11 cellular contexts compared by ENCODE assay signal in genomic region chr15:44034933-44035624, GRCh38.
DNase-seq lines count a peak whose midpoint lies in the region; ATAC-seq and TF ChIP-seq lines count a peak whose summit lies in the region.
"Had no signal": no experiment of that assay in that cellular context is flagged by ENCODE, and none has a peak within 500 bp of the region (broad histone marks: within the 10 kb centered on the region; RNA-seq: fewer than 3 reads in every experiment).

No MANE protein-coding gene starts in this region.

- H3K79me1 ChIP-seq in mesendoderm (ENCODE audit: low read length) = no peaks in the 10 kb centered on the region

- no peak overlapping the region for H3K23ac ChIP-seq in mesendoderm (ENCODE audit: low read length)

- POLR2A ChIA-PET in AG04450 (lab: Yijun Ruan, JAX) (no interaction called here), HEK293T (lab: Yijun Ruan, JAX) (no interaction called here)

- CTCF ChIA-PET in AG04450 (lab: Charles Lee) (no interaction called here), HEK293T (lab: Yijun Ruan, JAX) (no interaction called here)

- no peak for ATAC-seq in GM18520 (IDR thresholded peaks at IDR 0.05; ENCODE audit: unreplicated experiment)
- ATAC-seq: naive thymus-derived CD4-positive, alpha-beta T cell; upper lobe of right lung had no signal

- H2AK5ac ChIP-seq in mesendoderm (ENCODE audit: low read length) = no peak overlapping the region

- H3K27me3 ChIP-seq in AG04450 (ENCODE audit: control insufficient read depth, insufficient read depth, low read length) (no peaks in the 10 kb centered on the region), MG63 (no peaks in the 10 kb centered on the region), mesendoderm (ENCODE audit: insufficient read depth, low read length, poor library complexity) (no peaks in the 10 kb centered on the region)
- H3K27me3 ChIP-seq: upper lobe of right lung had no signal

- no peak overlapping the region for H2BK15ac ChIP-seq in mesendoderm (replicated peaks; ENCODE audit: low read depth)

- no peak overlapping the region for H3K4ac ChIP-seq in mesendoderm (ENCODE audit: low read depth, low read length)

- H3K4me3 ChIP-seq in AG04450 (ENCODE audit: low read depth, low read length) (no peak overlapping the region), MG63 (no peak overlapping the region), mesendoderm (ENCODE audit: low read length) (no peak overlapping the region)
- H3K4me3 ChIP-seq: upper lobe of right lung had no signal

- no CpG with 5 or more reads among the region's 3 CpGs for WGBS in mesendoderm (ENCODE audit: extremely low coverage, insufficient coverage, low lambda C conversion rate)

- no peaks in the 10 kb centered on the region for H3K79me2 ChIP-seq in mesendoderm (ENCODE audit: control insufficient read depth, insufficient read depth, low read length)

- H3K4me2 ChIP-seq in mesendoderm (ENCODE audit: low read length) = no peak overlapping the region

- H4K8ac ChIP-seq in mesendoderm (ENCODE audit: low read depth, low read length) = no peak overlapping the region

- no peaks in the 10 kb centered on the region for H3K4me1 ChIP-seq in mesendoderm (ENCODE audit: control insufficient read depth, low read depth, low read length)
- H3K4me1 ChIP-seq: upper lobe of right lung had no signal

- no peak overlapping the region for H2BK5ac ChIP-seq in mesendoderm (ENCODE audit: low read length)

- no peak overlapping the region for H3K18ac ChIP-seq in mesendoderm (ENCODE audit: low read length)

- H3K56ac ChIP-seq in mesendoderm (ENCODE audit: low read length) = no peak overlapping the region

- H3K36me3 ChIP-seq in MG63 = no peaks in the 10 kb centered on the region
- no peaks in the 10 kb centered on the region for H3K36me3 ChIP-seq in mesendoderm (ENCODE audit: control insufficient read depth, insufficient read depth, low read length)
- H3K36me3 ChIP-seq: upper lobe of right lung had no signal

- DNase-seq in AG04450 (ENCODE audit: low read depth, low spot score) (peak; percentile 27), MG63 (peak; percentile 72), cerebellar cortex (ENCODE audit: low spot score) (peak; percentile 75), iris pigment epithelial cell (ENCODE audit: low read depth) (peak; percentile 72), Kasumi-1 (lab: John Stamatoyannopoulos, UW) (no peak), HEK293T (ENCODE audit: extremely low spot score) (no peak), mesendoderm (no peak)
- DNase-seq: activated CD4-positive, alpha-beta memory T cell treated with anti-CD3 and anti-CD28 coated beads for 36 hours; naive thymus-derived CD4-positive, alpha-beta T cell; upper lobe of right lung had no signal

- no peak for TF ChIP-seq CTCF in AG04450 (IDR thresholded peaks at IDR 0.05; ENCODE audit: low read depth, low read length)

- H3K9me3 ChIP-seq in AG04450 (ENCODE audit: control insufficient read depth, insufficient read depth, low read length) (no peaks in the 10 kb centered on the region), MG63 (peaks cover 7% of the 10 kb centered on the region)
- H3K9me3 ChIP-seq: upper lobe of right lung had no signal

- no peak overlapping the region for H2BK120ac ChIP-seq in mesendoderm (ENCODE audit: low read depth, low read length)

- no peak overlapping the region for H4K5ac ChIP-seq in mesendoderm (ENCODE audit: low read length)

- H3K27ac ChIP-seq in AG04450 (ENCODE audit: low read depth, low read length) = no peak overlapping the region
- no peak overlapping the region for H3K27ac ChIP-seq in mesendoderm (ENCODE audit: low read depth, low read length)
- H3K27ac ChIP-seq: upper lobe of right lung had no signal

- no peak overlapping the region for H3K9ac ChIP-seq in mesendoderm (ENCODE audit: low read length)

TF ChIP-seq in HEK293T, 16 proteins besides CTCF, POLR2A, EP300 and RAD21:
- TF ChIP-seq ZNF384 (IDR thresholded peaks at IDR 0.05) (no peak), BHLHE40 (IDR thresholded peaks at IDR 0.05; ENCODE audit: borderline replicate concordance) (no peak), LEF1 (IDR thresholded peaks at IDR 0.05; ENCODE audit: borderline replicate concordance) (no peak), SUZ12 (IDR thresholded peaks at IDR 0.05) (no peak), ELF4 (IDR thresholded peaks at IDR 0.05) (no peak), SP1 (IDR thresholded peaks at IDR 0.05) (no peak), FOXA1 (IDR thresholded peaks at IDR 0.05) (no peak), TARDBP (IDR thresholded peaks at IDR 0.05) (no peak), L3MBTL2 (conservative IDR thresholded peaks at IDR 0.05) (no peak), FOXM1 (IDR thresholded peaks at IDR 0.05; ENCODE audit: borderline replicate concordance) (no peak), CTBP1 (IDR thresholded peaks at IDR 0.05; ENCODE audit: borderline replicate concordance) (no peak)

Comparison
In these comparisons a context has a peak if more than half of its experiments do, and no peak if none do; other contexts are left out.
1. DNase-seq: peak in AG04450 (single experiment), MG63 (single experiment), cerebellar cortex (single experiment) and iris pigment epithelial cell (single experiment); none in Kasumi-1 (0 of 2), HEK293T (single experiment) and mesendoderm (single experiment).